In genomic region chr14:52068741-52069616, GRCh38 we compare ENCODE assay signal across 1 cellular context.
A peak's percentile ranks its signal among the peaks of the same experiment; 100 is the strongest.
TF ChIP-seq lines count a peak whose summit lies in the region.

NID2 (minus strand) TSS chr14:52069059; CDS start chr14:52068994, 65 bp downstream.

TF ChIP-seq in HepG2, 621 proteins besides CTCF, POLR2A, EP300 and RAD21 (continued from another document and continues in another):
- TF ChIP-seq, protein P1, sequence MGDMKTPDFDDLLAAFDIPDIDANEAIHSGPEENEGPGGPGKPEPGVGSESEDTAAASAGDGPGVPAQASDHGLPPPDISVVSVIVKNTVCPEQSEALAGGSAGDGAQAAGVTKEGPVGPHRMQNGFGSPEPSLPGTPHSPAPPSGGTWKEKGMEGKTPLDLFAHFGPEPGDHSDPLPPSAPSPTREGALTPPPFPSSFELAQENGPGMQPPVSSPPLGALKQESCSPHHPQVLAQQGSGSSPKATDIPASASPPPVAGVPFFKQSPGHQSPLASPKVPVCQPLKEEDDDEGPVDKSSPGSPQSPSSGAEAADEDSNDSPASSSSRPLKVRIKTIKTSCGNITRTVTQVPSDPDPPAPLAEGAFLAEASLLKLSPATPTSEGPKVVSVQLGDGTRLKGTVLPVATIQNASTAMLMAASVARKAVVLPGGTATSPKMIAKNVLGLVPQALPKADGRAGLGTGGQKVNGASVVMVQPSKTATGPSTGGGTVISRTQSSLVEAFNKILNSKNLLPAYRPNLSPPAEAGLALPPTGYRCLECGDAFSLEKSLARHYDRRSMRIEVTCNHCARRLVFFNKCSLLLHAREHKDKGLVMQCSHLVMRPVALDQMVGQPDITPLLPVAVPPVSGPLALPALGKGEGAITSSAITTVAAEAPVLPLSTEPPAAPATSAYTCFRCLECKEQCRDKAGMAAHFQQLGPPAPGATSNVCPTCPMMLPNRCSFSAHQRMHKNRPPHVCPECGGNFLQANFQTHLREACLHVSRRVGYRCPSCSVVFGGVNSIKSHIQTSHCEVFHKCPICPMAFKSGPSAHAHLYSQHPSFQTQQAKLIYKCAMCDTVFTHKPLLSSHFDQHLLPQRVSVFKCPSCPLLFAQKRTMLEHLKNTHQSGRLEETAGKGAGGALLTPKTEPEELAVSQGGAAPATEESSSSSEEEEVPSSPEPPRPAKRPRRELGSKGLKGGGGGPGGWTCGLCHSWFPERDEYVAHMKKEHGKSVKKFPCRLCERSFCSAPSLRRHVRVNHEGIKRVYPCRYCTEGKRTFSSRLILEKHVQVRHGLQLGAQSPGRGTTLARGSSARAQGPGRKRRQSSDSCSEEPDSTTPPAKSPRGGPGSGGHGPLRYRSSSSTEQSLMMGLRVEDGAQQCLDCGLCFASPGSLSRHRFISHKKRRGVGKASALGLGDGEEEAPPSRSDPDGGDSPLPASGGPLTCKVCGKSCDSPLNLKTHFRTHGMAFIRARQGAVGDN (CRISPR knock-in tag; IDR thresholded peaks at IDR 0.05), result peak; percentile 24
- TF ChIP-seq ZNF343 (CRISPR knock-in tag; IDR thresholded peaks at IDR 0.05) (0 out of 2 replicates have a peak, but pooled peaks have one; percentile 48), KDM5B (CRISPR knock-in tag; IDR thresholded peaks at IDR 0.05; ENCODE audit: borderline replicate concordance) (peak; percentile 47; the same call in 1 of the 2 replicates), ZNF777 (CRISPR knock-in tag; IDR thresholded peaks at IDR 0.05) (no peak), SMAD3 (CRISPR knock-in tag; IDR thresholded peaks at IDR 0.05) (no peak), ZNF274 (CRISPR knock-in tag; IDR thresholded peaks at IDR 0.05) (no peak), ZNF556 (CRISPR knock-in tag; IDR thresholded peaks at IDR 0.05; ENCODE audit: borderline replicate concordance) (no peak), PITX1 (CRISPR knock-in tag; IDR thresholded peaks at IDR 0.05) (no peak), UBTF (CRISPR knock-in tag; IDR thresholded peaks at IDR 0.05) (peak; percentile 46; the same call in 1 of the 2 replicates), ZNF609 (CRISPR knock-in tag; IDR thresholded peaks at IDR 0.05; ENCODE audit: borderline replicate concordance) (no peak), MYPOP (CRISPR knock-in tag; IDR thresholded peaks at IDR 0.05) (peak; percentile 39), MXI1 (IDR thresholded peaks at IDR 0.05; ENCODE audit: borderline replicate concordance, low read depth, low read length) (no peak), ZNF496 (CRISPR knock-in tag; IDR thresholded peaks at IDR 0.05; ENCODE audit: insufficient replicate concordance) (no peak), ZNF337 (CRISPR knock-in tag; IDR thresholded peaks at IDR 0.05; ENCODE audit: borderline replicate concordance, low read depth) (no peak), NFYB (CRISPR knock-in tag; IDR thresholded peaks at IDR 0.05) (peak; percentile 78), JARID2 (CRISPR knock-in tag; IDR thresholded peaks at IDR 0.05; ENCODE audit: insufficient replicate concordance) (no peak), ZNF558 (CRISPR knock-in tag; IDR thresholded peaks at IDR 0.05; ENCODE audit: borderline replicate concordance) (no peak), JDP2 (CRISPR knock-in tag; IDR thresholded peaks at IDR 0.05; ENCODE audit: borderline replicate concordance) (no peak), MTA1 (CRISPR knock-in tag; IDR thresholded peaks at IDR 0.05; ENCODE audit: borderline replicate concordance) (peak; percentile 47; the same call in 1 of the 2 replicates), DPF2 (CRISPR knock-in tag; IDR thresholded peaks at IDR 0.05; ENCODE audit: borderline replicate concordance, low read depth) (no peak), NPAS2 (CRISPR knock-in tag; IDR thresholded peaks at IDR 0.05; ENCODE audit: borderline replicate concordance) (no peak), ARNTL (CRISPR knock-in tag; IDR thresholded peaks at IDR 0.05) (no peak), ZBTB43 (CRISPR knock-in tag; conservative IDR thresholded peaks at IDR 0.05) (no peak), HMG20B (CRISPR knock-in tag; conservative IDR thresholded peaks at IDR 0.05) (no peak), NFYC (CRISPR knock-in tag; IDR thresholded peaks at IDR 0.05) (peak; percentile 74)
- TF ChIP-seq, protein P2, sequence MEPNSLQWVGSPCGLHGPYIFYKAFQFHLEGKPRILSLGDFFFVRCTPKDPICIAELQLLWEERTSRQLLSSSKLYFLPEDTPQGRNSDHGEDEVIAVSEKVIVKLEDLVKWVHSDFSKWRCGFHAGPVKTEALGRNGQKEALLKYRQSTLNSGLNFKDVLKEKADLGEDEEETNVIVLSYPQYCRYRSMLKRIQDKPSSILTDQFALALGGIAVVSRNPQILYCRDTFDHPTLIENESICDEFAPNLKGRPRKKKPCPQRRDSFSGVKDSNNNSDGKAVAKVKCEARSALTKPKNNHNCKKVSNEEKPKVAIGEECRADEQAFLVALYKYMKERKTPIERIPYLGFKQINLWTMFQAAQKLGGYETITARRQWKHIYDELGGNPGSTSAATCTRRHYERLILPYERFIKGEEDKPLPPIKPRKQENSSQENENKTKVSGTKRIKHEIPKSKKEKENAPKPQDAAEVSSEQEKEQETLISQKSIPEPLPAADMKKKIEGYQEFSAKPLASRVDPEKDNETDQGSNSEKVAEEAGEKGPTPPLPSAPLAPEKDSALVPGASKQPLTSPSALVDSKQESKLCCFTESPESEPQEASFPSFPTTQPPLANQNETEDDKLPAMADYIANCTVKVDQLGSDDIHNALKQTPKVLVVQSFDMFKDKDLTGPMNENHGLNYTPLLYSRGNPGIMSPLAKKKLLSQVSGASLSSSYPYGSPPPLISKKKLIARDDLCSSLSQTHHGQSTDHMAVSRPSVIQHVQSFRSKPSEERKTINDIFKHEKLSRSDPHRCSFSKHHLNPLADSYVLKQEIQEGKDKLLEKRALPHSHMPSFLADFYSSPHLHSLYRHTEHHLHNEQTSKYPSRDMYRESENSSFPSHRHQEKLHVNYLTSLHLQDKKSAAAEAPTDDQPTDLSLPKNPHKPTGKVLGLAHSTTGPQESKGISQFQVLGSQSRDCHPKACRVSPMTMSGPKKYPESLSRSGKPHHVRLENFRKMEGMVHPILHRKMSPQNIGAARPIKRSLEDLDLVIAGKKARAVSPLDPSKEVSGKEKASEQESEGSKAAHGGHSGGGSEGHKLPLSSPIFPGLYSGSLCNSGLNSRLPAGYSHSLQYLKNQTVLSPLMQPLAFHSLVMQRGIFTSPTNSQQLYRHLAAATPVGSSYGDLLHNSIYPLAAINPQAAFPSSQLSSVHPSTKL (CRISPR knock-in tag; IDR thresholded peaks at IDR 0.05), result no peak
- TF ChIP-seq, protein P3, sequence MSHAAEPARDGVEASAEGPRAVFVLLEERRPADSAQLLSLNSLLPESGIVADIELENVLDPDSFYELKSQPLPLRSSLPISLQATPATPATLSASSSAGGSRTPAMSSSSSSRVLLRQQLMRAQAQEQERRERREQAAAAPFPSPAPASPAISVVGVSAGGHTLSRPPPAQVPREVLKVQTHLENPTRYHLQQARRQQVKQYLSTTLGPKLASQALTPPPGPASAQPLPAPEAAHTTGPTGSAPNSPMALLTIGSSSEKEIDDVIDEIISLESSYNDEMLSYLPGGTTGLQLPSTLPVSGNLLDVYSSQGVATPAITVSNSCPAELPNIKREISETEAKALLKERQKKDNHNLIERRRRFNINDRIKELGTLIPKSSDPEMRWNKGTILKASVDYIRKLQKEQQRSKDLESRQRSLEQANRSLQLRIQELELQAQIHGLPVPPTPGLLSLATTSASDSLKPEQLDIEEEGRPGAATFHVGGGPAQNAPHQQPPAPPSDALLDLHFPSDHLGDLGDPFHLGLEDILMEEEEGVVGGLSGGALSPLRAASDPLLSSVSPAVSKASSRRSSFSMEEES (CRISPR knock-in tag; IDR thresholded peaks at IDR 0.05), result no peak
- TF ChIP-seq, protein P4, sequence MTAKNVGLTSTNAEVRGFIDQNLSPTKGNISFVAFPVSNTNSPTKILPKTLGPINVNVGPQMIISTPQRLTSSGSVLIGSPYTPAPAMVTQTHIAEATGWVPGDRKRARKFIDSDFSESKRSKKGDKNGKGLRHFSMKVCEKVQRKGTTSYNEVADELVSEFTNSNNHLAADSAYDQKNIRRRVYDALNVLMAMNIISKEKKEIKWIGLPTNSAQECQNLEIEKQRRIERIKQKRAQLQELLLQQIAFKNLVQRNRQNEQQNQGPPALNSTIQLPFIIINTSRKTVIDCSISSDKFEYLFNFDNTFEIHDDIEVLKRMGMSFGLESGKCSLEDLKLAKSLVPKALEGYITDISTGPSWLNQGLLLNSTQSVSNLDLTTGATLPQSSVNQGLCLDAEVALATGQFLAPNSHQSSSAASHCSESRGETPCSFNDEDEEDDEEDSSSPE (CRISPR knock-in tag; IDR thresholded peaks at IDR 0.05), result no peak
- TF ChIP-seq, protein P5, sequence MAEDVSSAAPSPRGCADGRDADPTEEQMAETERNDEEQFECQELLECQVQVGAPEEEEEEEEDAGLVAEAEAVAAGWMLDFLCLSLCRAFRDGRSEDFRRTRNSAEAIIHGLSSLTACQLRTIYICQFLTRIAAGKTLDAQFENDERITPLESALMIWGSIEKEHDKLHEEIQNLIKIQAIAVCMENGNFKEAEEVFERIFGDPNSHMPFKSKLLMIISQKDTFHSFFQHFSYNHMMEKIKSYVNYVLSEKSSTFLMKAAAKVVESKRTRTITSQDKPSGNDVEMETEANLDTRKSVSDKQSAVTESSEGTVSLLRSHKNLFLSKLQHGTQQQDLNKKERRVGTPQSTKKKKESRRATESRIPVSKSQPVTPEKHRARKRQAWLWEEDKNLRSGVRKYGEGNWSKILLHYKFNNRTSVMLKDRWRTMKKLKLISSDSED (CRISPR knock-in tag; IDR thresholded peaks at IDR 0.05), result no peak
- TF ChIP-seq, protein P6, sequence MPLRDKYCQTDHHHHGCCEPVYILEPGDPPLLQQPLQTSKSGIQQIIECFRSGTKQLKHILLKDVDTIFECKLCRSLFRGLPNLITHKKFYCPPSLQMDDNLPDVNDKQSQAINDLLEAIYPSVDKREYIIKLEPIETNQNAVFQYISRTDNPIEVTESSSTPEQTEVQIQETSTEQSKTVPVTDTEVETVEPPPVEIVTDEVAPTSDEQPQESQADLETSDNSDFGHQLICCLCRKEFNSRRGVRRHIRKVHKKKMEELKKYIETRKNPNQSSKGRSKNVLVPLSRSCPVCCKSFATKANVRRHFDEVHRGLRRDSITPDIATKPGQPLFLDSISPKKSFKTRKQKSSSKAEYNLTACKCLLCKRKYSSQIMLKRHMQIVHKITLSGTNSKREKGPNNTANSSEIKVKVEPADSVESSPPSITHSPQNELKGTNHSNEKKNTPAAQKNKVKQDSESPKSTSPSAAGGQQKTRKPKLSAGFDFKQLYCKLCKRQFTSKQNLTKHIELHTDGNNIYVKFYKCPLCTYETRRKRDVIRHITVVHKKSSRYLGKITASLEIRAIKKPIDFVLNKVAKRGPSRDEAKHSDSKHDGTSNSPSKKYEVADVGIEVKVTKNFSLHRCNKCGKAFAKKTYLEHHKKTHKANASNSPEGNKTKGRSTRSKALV (CRISPR knock-in tag; IDR thresholded peaks at IDR 0.05), result peak; percentile 79
